1 cellular context compared by ENCODE assay signal in genomic region chr2:61536723-61537581, GRCh38.
TF ChIP-seq lines count a peak whose summit lies in the region.

No MANE protein-coding gene starts in this region.

TF ChIP-seq in GM23338, 12 proteins besides CTCF, POLR2A, EP300 and RAD21 (continued from another document):
- TF ChIP-seq EZH2 (IDR thresholded peaks at IDR 0.05; ENCODE audit: low read depth, unreplicated experiment), result no peak
- TF ChIP-seq ETS1 (IDR thresholded peaks at IDR 0.05), result no peak
- no peak for TF ChIP-seq NANOG (IDR thresholded peaks at IDR 0.05; ENCODE audit: borderline replicate concordance)
